Comparison of ENCODE assay signal across 2 cellular contexts in genomic region chr9:131980267-131980916, GRCh38.
TF ChIP-seq lines count a peak whose summit lies in the region.

No MANE protein-coding gene starts in this region.

TF ChIP-seq in endothelial cell of umbilical vein, 7 proteins besides CTCF, POLR2A, EP300 and RAD21 (continued from another document):
- no peak for TF ChIP-seq EZH2 (IDR thresholded peaks at IDR 0.05; ENCODE audit: borderline replicate concordance, low read depth, low read length, severe bottlenecking)

TF ChIP-seq in neural cell, 6 proteins besides CTCF, POLR2A, EP300 and RAD21 (continued from another document):
- TF ChIP-seq REST (IDR thresholded peaks at IDR 0.05; ENCODE audit: borderline replicate concordance) (no peak), SMC3 (conservative IDR thresholded peaks at IDR 0.05; ENCODE audit: poor library complexity) (no peak), EZH2 (IDR thresholded peaks at IDR 0.05; ENCODE audit: borderline replicate concordance, insufficient read depth, low read length, poor library complexity, severe bottlenecking) (no peak)
